ENCODE assay signal across 19 cellular contexts in the genomic region with DNA sequence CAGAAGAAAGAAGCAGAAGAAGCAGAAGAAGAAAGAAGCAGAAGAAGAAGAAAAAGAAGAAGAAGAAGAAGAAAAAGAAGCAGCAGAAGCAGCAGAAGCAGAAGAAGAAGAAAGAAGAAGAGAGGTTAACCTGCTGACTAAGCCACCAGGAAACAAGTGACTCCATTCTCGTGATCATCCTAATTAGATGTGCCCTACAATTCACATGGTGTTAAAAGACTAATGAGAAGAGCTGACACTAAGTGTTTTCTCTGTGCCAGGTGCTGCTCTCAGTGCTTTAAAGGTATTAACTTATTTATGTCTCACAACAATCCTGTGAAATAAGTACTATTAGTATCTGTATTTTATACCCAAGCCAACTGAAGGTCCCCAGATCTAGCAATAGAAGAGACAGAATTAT. TPM values are rescaled to one million over a fixed set of nuclear protein-coding genes. Genes with fewer than 3 reads are reported as not detected.
DNase-seq lines count a peak whose midpoint lies in the region; ATAC-seq, FAIRE-seq and TF ChIP-seq lines count a peak whose summit lies in the region.
"Had no signal": no experiment of that assay in that cellular context is flagged by ENCODE, and none has a peak within 500 bp of the region (broad histone marks: within the 10 kb centered on the region; RNA-seq: fewer than 3 reads in every experiment).

No MANE protein-coding gene starts in this region.

- no peaks in the 10 kb centered on the region for H3K27me3 ChIP-seq in right lobe of liver
- no peaks in the 10 kb centered on the region for H3K27me3 ChIP-seq in GM23338 (ENCODE audit: insufficient read depth)
- H3K27me3 ChIP-seq: BLaER1, Peyer's patch had no signal

- no peaks in the 10 kb centered on the region for H3F3A ChIP-seq in GM23338 (replicated peaks; ENCODE audit: low read depth)

- no peaks in the 10 kb centered on the region for H3K36me3 ChIP-seq in right lobe of liver
- no peaks in the 10 kb centered on the region for H3K36me3 ChIP-seq in GM23338 (ENCODE audit: insufficient read depth)
- H3K36me3 ChIP-seq: BLaER1, Peyer's patch had no signal

- H3K9me2 ChIP-seq in GM23338 (ENCODE audit: insufficient read depth): no peaks in the 10 kb centered on the region

- H3K4me1 ChIP-seq in right lobe of liver (no peaks in the 10 kb centered on the region), GM23338 (ENCODE audit: insufficient read depth) (peaks cover 11% of the 10 kb centered on the region; the same call in 1 of the 2 replicates)

- no peak overlapping the region for H2AFZ ChIP-seq in GM23338

- TF ChIP-seq CTCF in right lobe of liver (IDR thresholded peaks at IDR 0.05): no peak
- TF ChIP-seq CTCF in GM23338 (conservative IDR thresholded peaks at IDR 0.05; ENCODE audit: low read depth in 2 of 2): no peak

- H3K4me1 Mint-ChIP-seq in activated T-cell treated with anti-CD3 and anti-CD28 coated beads, Interleukin-2, amount 50 U/mL, for 72 hours (ENCODE audit: low read depth): peaks cover 6% of the 10 kb centered on the region
- peaks cover 14% of the 10 kb centered on the region for H3K4me1 Mint-ChIP-seq in GM23338

- H4K20me1 ChIP-seq in GM23338 (replicated peaks; ENCODE audit: insufficient read depth): no peaks in the 10 kb centered on the region
- H4K20me1 ChIP-seq: BLaER1 had no signal

- peak overlapping the region; percentile 7 for H3K27ac Mint-ChIP-seq in activated T-cell treated with anti-CD3 and anti-CD28 coated beads, Interleukin-2, amount 50 U/mL, for 72 hours
- H3K27ac Mint-ChIP-seq in GM23338: no peak overlapping the region

- H3K27ac ChIP-seq in right lobe of liver (no peak overlapping the region), GM23338 (ENCODE audit: low read depth) (no peak overlapping the region)
- H3K27ac ChIP-seq: BLaER1, HL-60, Peyer's patch had no signal

- no peaks in the 10 kb centered on the region for H3K9me3 Mint-ChIP-seq in activated T-cell treated with anti-CD3 and anti-CD28 coated beads, Interleukin-2, amount 50 U/mL, for 72 hours
- no peaks in the 10 kb centered on the region for H3K9me3 Mint-ChIP-seq in GM23338
- H3K9me3 Mint-ChIP-seq: CD8-positive, alpha-beta memory T cell had no signal

- H3K4me3 ChIP-seq in right lobe of liver (no peak overlapping the region), GM23338 (no peak overlapping the region)
- H3K4me3 ChIP-seq: A549, BLaER1, Peyer's patch had no signal

- no peak overlapping the region for H3K4me3 Mint-ChIP-seq in activated T-cell treated with anti-CD3 and anti-CD28 coated beads, Interleukin-2, amount 50 U/mL, for 72 hours
- H3K4me3 Mint-ChIP-seq in GM23338: no peak overlapping the region
- H3K4me3 Mint-ChIP-seq: CD8-positive, alpha-beta memory T cell had no signal

- no peak for DNase-seq in activated T-cell treated with anti-CD3 and anti-CD28 coated beads, Interleukin-2, amount 50 U/mL, for 72 hours
- no peak for DNase-seq in activated T-cell treated with anti-CD3 and anti-CD28 coated beads for 4 hours
- peak; percentile 76 for DNase-seq in RPMI8226
- no peak for DNase-seq in dermis blood vessel endothelial cell
- no peak for DNase-seq in right lobe of liver
- no peak for DNase-seq in GM23338 (ENCODE audit: low spot score)
- DNase-seq: CD8-positive, alpha-beta memory T cell; DMS79; H7; NCI-H1694 treated with DMSO at 0.1 percent for 48 hours; NCI-H2107; NCI-H524; Peyer's patch had no signal

- H3K79me2 ChIP-seq in GM23338 (replicated peaks; ENCODE audit: insufficient read depth): no peaks in the 10 kb centered on the region

- peak; percentile 30 for FAIRE-seq in islet of Langerhans (lab: Jason Lieb, UNC)
- FAIRE-seq: A549, D721Med had no signal

- no peak overlapping the region for H3K4me2 ChIP-seq in GM23338
- H3K4me2 ChIP-seq: A549, BLaER1 had no signal

- H3K36me3 Mint-ChIP-seq in activated T-cell treated with anti-CD3 and anti-CD28 coated beads, Interleukin-2, amount 50 U/mL, for 72 hours (ENCODE audit: insufficient read depth in 2 of 2): no peaks in the 10 kb centered on the region
- H3K36me3 Mint-ChIP-seq in GM23338 (ENCODE audit: low read depth): no peaks in the 10 kb centered on the region
- H3K36me3 Mint-ChIP-seq: CD8-positive, alpha-beta memory T cell had no signal

- intact Hi-C loops in right lobe of liver (cut with DNase I): loop anchor here in 1 of 2 donors (10.0 kb wide), 1 partner anchor 322 kb away; no protein-coding TSS in a partner anchor

- 44% methylated on average over 1 of the region's 1 CpG for WGBS in right lobe of liver (ENCODE audit: insufficient coverage, low coverage, low lambda C conversion rate, missing lambda C conversion rate)

- ATAC-seq in activated T-cell treated with anti-CD3 and anti-CD28 coated beads, Interleukin-2, amount 50 U/mL, for 72 hours (replicated peaks in 1 of 2): no peak
- ATAC-seq in right lobe of liver (no peak), GM23338 (no peak)
- ATAC-seq: A549, Right ventricle myocardium inferior had no signal

- TF ChIP-seq POLR2A in right lobe of liver (IDR thresholded peaks at IDR 0.05): no peak

- H3K27me3 Mint-ChIP-seq in activated T-cell treated with anti-CD3 and anti-CD28 coated beads, Interleukin-2, amount 50 U/mL, for 72 hours (ENCODE audit: low read depth): peaks cover 13% of the 10 kb centered on the region
- no peaks in the 10 kb centered on the region for H3K27me3 Mint-ChIP-seq in GM23338 (ENCODE audit: insufficient read depth, low read depth, poor library complexity)
- H3K27me3 Mint-ChIP-seq: CD8-positive, alpha-beta memory T cell had no signal

- no peaks in the 10 kb centered on the region for H3K9me3 ChIP-seq in right lobe of liver
- H3K9me3 ChIP-seq: A549, BLaER1, Peyer's patch had no signal

TF ChIP-seq in GM23338, 12 proteins besides CTCF, POLR2A, EP300 and RAD21 (continues in another document):
- TF ChIP-seq NANOG (IDR thresholded peaks at IDR 0.05; ENCODE audit: borderline replicate concordance): no peak
- TF ChIP-seq JUNB (IDR thresholded peaks at IDR 0.05; ENCODE audit: unreplicated experiment): no peak
- no peak for TF ChIP-seq EZH2phosphoT487 (IDR thresholded peaks at IDR 0.05; ENCODE audit: unreplicated experiment)
- no peak for TF ChIP-seq ZNF114 (CRISPR knock-in tag; IDR thresholded peaks at IDR 0.05)
- TF ChIP-seq EZH2 (IDR thresholded peaks at IDR 0.05; ENCODE audit: low read depth, unreplicated experiment): no peak
- TF ChIP-seq POLR2AphosphoS5 (IDR thresholded peaks at IDR 0.05; ENCODE audit: low read depth): no peak
- TF ChIP-seq, protein P1, sequence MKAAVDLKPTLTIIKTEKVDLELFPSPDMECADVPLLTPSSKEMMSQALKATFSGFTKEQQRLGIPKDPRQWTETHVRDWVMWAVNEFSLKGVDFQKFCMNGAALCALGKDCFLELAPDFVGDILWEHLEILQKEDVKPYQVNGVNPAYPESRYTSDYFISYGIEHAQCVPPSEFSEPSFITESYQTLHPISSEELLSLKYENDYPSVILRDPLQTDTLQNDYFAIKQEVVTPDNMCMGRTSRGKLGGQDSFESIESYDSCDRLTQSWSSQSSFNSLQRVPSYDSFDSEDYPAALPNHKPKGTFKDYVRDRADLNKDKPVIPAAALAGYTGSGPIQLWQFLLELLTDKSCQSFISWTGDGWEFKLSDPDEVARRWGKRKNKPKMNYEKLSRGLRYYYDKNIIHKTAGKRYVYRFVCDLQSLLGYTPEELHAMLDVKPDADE (IDR thresholded peaks at IDR 0.05): no peak
- TF ChIP-seq STAT1 (IDR thresholded peaks at IDR 0.05; ENCODE audit: unreplicated experiment): no peak

RNA-seq across cellular contexts. Expression of a gene that starts 11.4 kb away (rescaled TPM):
- total RNA-seq in activated T-cell treated with anti-CD3 and anti-CD28 coated beads, Interleukin-2, amount 50 U/mL, for 72 hours: 1 to 10 TPM; 2.9 to 3.2 TPM
- total RNA-seq in dermis blood vessel endothelial cell (0.56 and 1.9 TPM in 2 replicates), right lobe of liver (1 to 10 TPM in 5 of 6 experiments, under 1 TPM in 1; 0.93 to 4.5 (median 3.7) TPM)
- 1.1 and 2.2 TPM in 2 replicates for total RNA-seq in GM23338 (2014; rRNA removed; shearing (Covaris generic))
- 0.26 and 0.77 TPM in 2 replicates for polyA plus RNA-seq in GM23338 (2016; fragmentation: Nextera tagmentation; extraction: Ambion mirVana)

RNA-seq across cellular contexts. Expression of a gene that starts 11.7 kb away (rescaled TPM):
- 10 to 100 TPM; 22.3 to 32.0 TPM for total RNA-seq in activated T-cell treated with anti-CD3 and anti-CD28 coated beads, Interleukin-2, amount 50 U/mL, for 72 hours
- total RNA-seq in dermis blood vessel endothelial cell (8.8 and 17.6 TPM in 2 replicates), right lobe of liver (1 to 10 TPM; 2.7 to 8.6 (median 4.9) TPM)
- total RNA-seq in GM23338 (2014; rRNA removed; shearing (Covaris generic)): 32.4 and 35.8 TPM in 2 replicates
- 46.5 and 48.1 TPM in 2 replicates for polyA plus RNA-seq in GM23338 (2016; fragmentation: Nextera tagmentation; extraction: Ambion mirVana)

RNA-seq across cellular contexts. Expression of a gene that starts 11.7 kb away (rescaled TPM):
- 10 to 100 TPM; 19.8 to 26.3 TPM for total RNA-seq in activated T-cell treated with anti-CD3 and anti-CD28 coated beads, Interleukin-2, amount 50 U/mL, for 72 hours
- total RNA-seq in dermis blood vessel endothelial cell (19.2 and 19.7 TPM in 2 replicates), right lobe of liver (1 to 10 TPM; 2.2 to 6.0 (median 3.2) TPM)
- total RNA-seq in GM23338 (2014; rRNA removed; shearing (Covaris generic)): 18.7 and 19.8 TPM in 2 replicates
- 4.9 and 5.3 TPM in 2 replicates for polyA plus RNA-seq in GM23338 (2016; fragmentation: Nextera tagmentation; extraction: Ambion mirVana)

RNA-seq across cellular contexts. Expression of a gene that starts 51.7 kb away (rescaled TPM):
- 100 to 1,000 TPM; 163 to 180 TPM for total RNA-seq in activated T-cell treated with anti-CD3 and anti-CD28 coated beads, Interleukin-2, amount 50 U/mL, for 72 hours
- 60.6 and 129 TPM in 2 replicates for total RNA-seq in dermis blood vessel endothelial cell
- 100 to 1,000 TPM in 2 of 6 experiments, 10 to 100 TPM in 4; 58.6 to 116 (median 68.7) TPM for total RNA-seq in right lobe of liver
- 17.6 and 20.5 TPM in 2 replicates for total RNA-seq in GM23338 (2014; rRNA removed; shearing (Covaris generic))
- 11.0 and 16.0 TPM in 2 replicates for polyA plus RNA-seq in GM23338 (2016; fragmentation: Nextera tagmentation; extraction: Ambion mirVana)

RNA-seq across cellular contexts. Expression of a gene that starts 52.2 kb away (rescaled TPM):
- 10 to 100 TPM; 16.9 to 18.5 TPM for total RNA-seq in activated T-cell treated with anti-CD3 and anti-CD28 coated beads, Interleukin-2, amount 50 U/mL, for 72 hours
- total RNA-seq in dermis blood vessel endothelial cell: 17.7 and 23.5 TPM in 2 replicates
- total RNA-seq in right lobe of liver: 1 to 10 TPM; 2.8 to 6.0 (median 4.1) TPM
- 49.2 and 59.1 TPM in 2 replicates for total RNA-seq in GM23338 (2014; rRNA removed; shearing (Covaris generic))
- polyA plus RNA-seq in GM23338 (2016; fragmentation: Nextera tagmentation; extraction: Ambion mirVana): 30.4 and 33.3 TPM in 2 replicates
